In genomic region chr12:108510836-108511235, GRCh38 we compare ENCODE assay signal across 29 cellular contexts.
"Had no signal": no experiment of that assay in that cellular context is flagged by ENCODE, and none has a peak within 500 bp of the region (broad histone marks: within the 10 kb centered on the region; RNA-seq: fewer than 3 reads in every experiment).

No MANE protein-coding gene starts in this region.

- H3K9me3 Mint-ChIP-seq: activated CD4-positive, alpha-beta T cell treated with anti-CD3 and anti-CD28 coated beads, Interleukin-2, amount 10 ng/mL, durations not matched to agents 24 days and 14 days; activated CD8-positive, alpha-beta T cell treated with anti-CD3 and anti-CD28 coated beads for 36 hours; activated naive CD4-positive, alpha-beta T cell treated with anti-CD3 and anti-CD28 coated beads, Interleukin-2, amount 50 U/mL, for 24 hours; activated naive CD8-positive, alpha-beta T cell treated with anti-CD3 and anti-CD28 coated beads, Interleukin-2, amount 10 ng/mL, durations not matched to agents 7 days and 5 days; activated T-cell treated with anti-CD3 and anti-CD28 coated beads, Interleukin-2, amount 50 U/mL, for 72 hours; activated T-helper 17 cell treated with anti-CD3 and anti-CD28 coated beads, Interleukin-2, amount 50 U/mL, for 72 hours had no signal

- H3K4me3 ChIP-seq: adrenal gland, body of pancreas, MG63, SJCRH30 had no signal

- H3K27me3 ChIP-seq: adrenal gland, body of pancreas, breast epithelium, SJCRH30 had no signal

- H3K27ac Mint-ChIP-seq: activated CD4-positive, alpha-beta T cell treated with anti-CD3 and anti-CD28 coated beads, Interleukin-2, amount 10 ng/mL, durations not matched to agents 24 days and 14 days; activated CD8-positive, alpha-beta T cell treated with anti-CD3 and anti-CD28 coated beads for 36 hours; activated naive CD4-positive, alpha-beta T cell treated with anti-CD3 and anti-CD28 coated beads, Interleukin-2, amount 50 U/mL, for 24 hours; activated naive CD8-positive, alpha-beta T cell treated with anti-CD3 and anti-CD28 coated beads, Interleukin-2, amount 10 ng/mL, durations not matched to agents 7 days and 5 days; activated T-cell treated with anti-CD3 and anti-CD28 coated beads, Interleukin-2, amount 50 U/mL, for 72 hours; activated T-helper 17 cell treated with anti-CD3 and anti-CD28 coated beads, Interleukin-2, amount 50 U/mL, for 72 hours had no signal

- H3K9me3 ChIP-seq: adrenal gland, body of pancreas, breast epithelium, MG63, SJCRH30 had no signal

- H3K27ac ChIP-seq: adrenal gland, body of pancreas, breast epithelium, SJCRH30, SK-N-MC, WERI-Rb-1 had no signal

- H3K4me3 Mint-ChIP-seq: activated CD4-positive, alpha-beta T cell treated with anti-CD3 and anti-CD28 coated beads, Interleukin-2, amount 10 ng/mL, durations not matched to agents 24 days and 14 days; activated CD8-positive, alpha-beta T cell treated with anti-CD3 and anti-CD28 coated beads for 36 hours; activated naive CD4-positive, alpha-beta T cell treated with anti-CD3 and anti-CD28 coated beads, Interleukin-2, amount 50 U/mL, for 24 hours; activated naive CD8-positive, alpha-beta T cell treated with anti-CD3 and anti-CD28 coated beads, Interleukin-2, amount 10 ng/mL, durations not matched to agents 7 days and 5 days had no signal

- ATAC-seq: activated CD8-positive, alpha-beta T cell treated with anti-CD3 and anti-CD28 coated beads for 36 hours; activated T-cell treated with anti-CD3 and anti-CD28 coated beads, Interleukin-2, amount 50 U/mL, for 72 hours; activated T-helper 17 cell treated with anti-CD3 and anti-CD28 coated beads, Interleukin-2, amount 50 U/mL, for 72 hours; body of pancreas; Panc1 had no signal

- H3K36me3 ChIP-seq: adrenal gland, breast epithelium, MG63, SJCRH30, WERI-Rb-1 had no signal

- DNase-seq: activated CD4-positive, alpha-beta T cell treated with anti-CD3 and anti-CD28 coated beads, Interleukin-2, amount 10 ng/mL, durations not matched to agents 24 days and 14 days; activated CD4-positive, alpha-beta T cell treated with anti-CD3 and anti-CD28 coated beads, Interleukin-2, amount 50 U/mL, for 4 hours; activated CD8-positive, alpha-beta T cell treated with anti-CD3 and anti-CD28 coated beads for 36 hours; activated gamma-delta T cell; activated naive CD4-positive, alpha-beta T cell treated with Interleukin-2 at 50 U/mL for 16 hours; activated naive CD8-positive, alpha-beta T cell treated with anti-CD3 and anti-CD28 coated beads, Interleukin-2, amount 10 ng/mL, durations not matched to agents 7 days and 5 days; activated T-cell treated with anti-CD3 and anti-CD28 coated beads, Interleukin-2, amount 50 U/mL, for 1 hour; activated T-cell treated with anti-CD3 and anti-CD28 coated beads, Interleukin-2, amount 50 U/mL, for 72 hours; adrenal gland; body of pancreas; Kasumi-1; KG1; MG63; MV-4-11; NCI-H1092; NCI-H1436 treated with DMSO at 0.1 percent for 48 hours; NCI-H1694 treated with DMSO at 0.1 percent for 48 hours; NCI-H2029; NCI-H345; NCI-H524 treated with DMSO at 0.1 percent for 48 hours; SHP77; T1000; WERI-Rb-1 had no signal

- H3K36me3 Mint-ChIP-seq: activated naive CD4-positive, alpha-beta T cell treated with anti-CD3 and anti-CD28 coated beads, Interleukin-2, amount 50 U/mL, for 24 hours; activated naive CD8-positive, alpha-beta T cell treated with anti-CD3 and anti-CD28 coated beads, Interleukin-2, amount 10 ng/mL, durations not matched to agents 7 days and 5 days had no signal

- H3K27me3 Mint-ChIP-seq: activated CD8-positive, alpha-beta T cell treated with anti-CD3 and anti-CD28 coated beads for 36 hours; activated naive CD4-positive, alpha-beta T cell treated with anti-CD3 and anti-CD28 coated beads, Interleukin-2, amount 50 U/mL, for 24 hours; activated naive CD8-positive, alpha-beta T cell treated with anti-CD3 and anti-CD28 coated beads, Interleukin-2, amount 10 ng/mL, durations not matched to agents 7 days and 5 days; activated T-helper 17 cell treated with anti-CD3 and anti-CD28 coated beads, Interleukin-2, amount 50 U/mL, for 72 hours had no signal
